ENCODE assay signal across 10 cellular contexts in genomic region chr18:9802774-9803697, GRCh38.
DNase-seq lines count a peak whose midpoint lies in the region; ATAC-seq and TF ChIP-seq lines count a peak whose summit lies in the region.
"Had no signal": no experiment of that assay in that cellular context is flagged by ENCODE, and none has a peak within 500 bp of the region (broad histone marks: within the 10 kb centered on the region; RNA-seq: fewer than 3 reads in every experiment).

No MANE protein-coding gene starts in this region.

- intact Hi-C loops in heart left ventricle (cut with DNase I) (loop anchor here in 7 of 10 donors (5.0 to 10.0 kb wide), 5 partner anchors 114 to 152 kb away; no protein-coding TSS in a partner anchor), Right ventricle myocardium superior (cut with DNase I) (no loop called here), aorta (cut with DNase I) (loop anchor here in 1 of 2 donors (5.0 kb wide), 1 partner anchor 114 kb away; no protein-coding TSS in a partner anchor)
- intact Hi-C loops in activated T-helper 1 cell treated with anti-CD3 and anti-CD28 coated beads, Interleukin-12 subunit alpha, Interleukin-12 subunit beta, Interleukin-2, Interleukin-4 antibody, amounts not matched to agents 30 ng/mL and 10 ng/mL and 1 ng/mL, durations not matched to agents 14 hours and 24 hours and 36 hours (cut with micrococcal nuclease), result no loop called here

- H3K4me3 ChIP-seq in heart left ventricle (no peak overlapping the region), muscle layer of colon (ENCODE audit: low read depth in 1 of 2, low read length in 2 of 2) (no peak overlapping the region), aorta (ENCODE audit: low read length in 2 of 2) (no peak overlapping the region)

- H3K27ac Mint-ChIP-seq in activated T-helper 1 cell treated with anti-CD3 and anti-CD28 coated beads, Interleukin-12 subunit alpha, Interleukin-12 subunit beta, Interleukin-2, Interleukin-4 antibody, amounts not matched to agents 30 ng/mL and 10 ng/mL and 1 ng/mL, durations not matched to agents 14 hours and 24 hours and 36 hours, result no peak overlapping the region
- no peak overlapping the region for H3K27ac Mint-ChIP-seq in type B pancreatic cell

- H3K9ac ChIP-seq in muscle layer of colon (ENCODE audit: low read length), result no peak overlapping the region

- peaks cover 0 to 5% (median 0%) of the 10 kb centered on the region in 12 donors for H3K9me3 ChIP-seq in heart left ventricle
- no peaks in the 10 kb centered on the region for H3K9me3 ChIP-seq in muscle layer of colon (ENCODE audit: low read length)
- no peaks in the 10 kb centered on the region for H3K9me3 ChIP-seq in aorta (ENCODE audit: control insufficient read depth, low read length)

- TF ChIP-seq CTCF in heart left ventricle (IDR thresholded peaks at IDR 0.05), result no peak
- no peak for TF ChIP-seq CTCF in type B pancreatic cell (conservative IDR thresholded peaks at IDR 0.05)

- DNase-seq in heart left ventricle (no peak), Right ventricle myocardium superior (no peak), caudate nucleus (lab: John Stamatoyannopoulos, UW) (no peak), aorta (no peak), type B pancreatic cell (ENCODE audit: extremely low spot score, unreplicated experiment) (no peak)
- no peak for DNase-seq in activated T-helper 1 cell treated with anti-CD3 and anti-CD28 coated beads, Interleukin-12 subunit alpha, Interleukin-12 subunit beta, Interleukin-2, Interleukin-4 antibody, amounts not matched to agents 30 ng/mL and 10 ng/mL and 1 ng/mL, durations not matched to agents 14 hours and 24 hours and 36 hours (ENCODE audit: low spot score)
- DNase-seq: islet precursor cell, NCI-H2029 treated with DMSO at 0.1 percent for 48 hours had no signal

- H3K9me3 Mint-ChIP-seq in activated T-helper 1 cell treated with anti-CD3 and anti-CD28 coated beads, Interleukin-12 subunit alpha, Interleukin-12 subunit beta, Interleukin-2, Interleukin-4 antibody, amounts not matched to agents 30 ng/mL and 10 ng/mL and 1 ng/mL, durations not matched to agents 14 hours and 24 hours and 36 hours, result no peaks in the 10 kb centered on the region
- no peaks in the 10 kb centered on the region for H3K9me3 Mint-ChIP-seq in type B pancreatic cell

- peak overlapping the region; percentile 51 to 91 (median 82) for H3K27ac ChIP-seq in heart left ventricle
- H3K27ac ChIP-seq in caudate nucleus (ENCODE audit: low read depth, low read length), result peak overlapping the region; percentile 71
- peak overlapping the region; percentile 78 for H3K27ac ChIP-seq in muscle layer of colon (ENCODE audit: low read depth, low read length)
- peak overlapping the region in 1 of 2 donors; percentile 80 for H3K27ac ChIP-seq in aorta (ENCODE audit: low read depth in 1 of 2, low read length in 2 of 2)

- no peaks in the 10 kb centered on the region for H3K27me3 Mint-ChIP-seq in activated T-helper 1 cell treated with anti-CD3 and anti-CD28 coated beads, Interleukin-12 subunit alpha, Interleukin-12 subunit beta, Interleukin-2, Interleukin-4 antibody, amounts not matched to agents 30 ng/mL and 10 ng/mL and 1 ng/mL, durations not matched to agents 14 hours and 24 hours and 36 hours (ENCODE audit: insufficient read depth)
- no peaks in the 10 kb centered on the region for H3K27me3 Mint-ChIP-seq in type B pancreatic cell

- no peak overlapping the region for H3K4me3 Mint-ChIP-seq in activated T-helper 1 cell treated with anti-CD3 and anti-CD28 coated beads, Interleukin-12 subunit alpha, Interleukin-12 subunit beta, Interleukin-2, Interleukin-4 antibody, amounts not matched to agents 30 ng/mL and 10 ng/mL and 1 ng/mL, durations not matched to agents 14 hours and 24 hours and 36 hours
- no peak overlapping the region for H3K4me3 Mint-ChIP-seq in type B pancreatic cell

- peaks cover 0 to 4% (median 0%) of the 10 kb centered on the region in 9 donors for H3K36me3 ChIP-seq in heart left ventricle
- no peaks in the 10 kb centered on the region for H3K36me3 ChIP-seq in muscle layer of colon (ENCODE audit: insufficient read depth, low read length)
- no peaks in the 10 kb centered on the region for H3K36me3 ChIP-seq in aorta (ENCODE audit: control insufficient read depth in 1 of 2, insufficient read depth in 2 of 2, low read length in 1 of 2)

- ATAC-seq in heart left ventricle (no peak), Right ventricle myocardium superior (ENCODE audit: poor library complexity) (no peak), aorta (ENCODE audit: low FRiP score) (peak; percentile 11), HG03108 (IDR thresholded peaks at IDR 0.05; ENCODE audit: unreplicated experiment) (no peak)

- 61 to 71% (median 65%) methylated on average over 6 of the region's 6 CpGs for WGBS in heart left ventricle, 4 donors
- WGBS in aorta, 2 donors, result 25 to 28% methylated on average over 6 of the region's 6 CpGs

- H3K4me1 ChIP-seq in heart left ventricle (peaks cover 0 to 41% (median 24%) of the 10 kb centered on the region in 12 donors), muscle layer of colon (ENCODE audit: insufficient read depth, low read length) (peaks cover 43% of the 10 kb centered on the region), aorta (ENCODE audit: control insufficient read depth in 1 of 2, insufficient read depth in 2 of 2, low read length in 2 of 2) (peaks cover 2 to 7% of the 10 kb centered on the region in 2 donors)

- TF ChIP-seq POLR2A in heart left ventricle (IDR thresholded peaks at IDR 0.05), result no peak

- H3K27me3 ChIP-seq in heart left ventricle (no peaks in the 10 kb centered on the region), muscle layer of colon (ENCODE audit: control insufficient read depth in 1 of 2, insufficient read depth in 2 of 2, low read length in 2 of 2) (no peaks in the 10 kb centered on the region), aorta (ENCODE audit: control insufficient read depth in 1 of 2, insufficient read depth in 2 of 2, low read length in 1 of 2) (no peaks in the 10 kb centered on the region)

- no peaks in the 10 kb centered on the region for H3K4me1 Mint-ChIP-seq in activated T-helper 1 cell treated with anti-CD3 and anti-CD28 coated beads, Interleukin-12 subunit alpha, Interleukin-12 subunit beta, Interleukin-2, Interleukin-4 antibody, amounts not matched to agents 30 ng/mL and 10 ng/mL and 1 ng/mL, durations not matched to agents 14 hours and 24 hours and 36 hours (ENCODE audit: low read depth)
- H3K4me1 Mint-ChIP-seq in type B pancreatic cell (ENCODE audit: unreplicated experiment), result peaks cover 20% of the 10 kb centered on the region

- H3K36me3 Mint-ChIP-seq in activated T-helper 1 cell treated with anti-CD3 and anti-CD28 coated beads, Interleukin-12 subunit alpha, Interleukin-12 subunit beta, Interleukin-2, Interleukin-4 antibody, amounts not matched to agents 30 ng/mL and 10 ng/mL and 1 ng/mL, durations not matched to agents 14 hours and 24 hours and 36 hours (ENCODE audit: low read depth), result no peaks in the 10 kb centered on the region
- H3K36me3 Mint-ChIP-seq in type B pancreatic cell, result no peaks in the 10 kb centered on the region

Comparison
In these comparisons a context has a peak if more than half of its experiments do, and no peak if none do; other contexts are left out.
1. intact Hi-C loops: an anchor here in heart left ventricle (5.0 to 10.0 kb wide); none called in Right ventricle myocardium superior and activated T-helper 1 cell treated with anti-CD3 and anti-CD28 coated beads, Interleukin-12 subunit alpha, Interleukin-12 subunit beta, Interleukin-2, Interleukin-4 antibody, amounts not matched to agents 30 ng/mL and 10 ng/mL and 1 ng/mL, durations not matched to agents 14 hours and 24 hours and 36 hours.